10 cellular contexts compared by ENCODE assay signal in the genomic region with DNA sequence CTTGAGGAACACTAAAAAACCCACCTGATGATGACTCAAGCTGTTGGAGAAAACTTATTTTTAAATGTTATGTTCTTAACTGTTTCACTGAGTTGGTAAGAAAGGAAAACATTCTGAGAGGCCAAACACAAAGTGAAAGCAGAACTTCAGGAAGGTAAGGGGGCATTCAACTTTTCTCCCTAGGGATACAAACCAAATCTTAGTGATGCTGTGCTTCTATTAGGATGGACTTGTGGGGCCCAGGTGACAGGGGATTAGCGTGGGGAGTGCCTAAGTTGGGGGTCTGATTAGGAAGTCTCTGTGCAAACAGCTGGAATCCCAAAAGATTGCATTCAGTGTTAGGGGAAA. TPM values are rescaled to one million over a fixed set of nuclear protein-coding genes. Genes with fewer than 3 reads are reported as not detected.
DNase-seq lines count a peak whose midpoint lies in the region; ATAC-seq and TF ChIP-seq lines count a peak whose summit lies in the region.
"Had no signal": no experiment of that assay in that cellular context is flagged by ENCODE, and none has a peak within 500 bp of the region (broad histone marks: within the 10 kb centered on the region; RNA-seq: fewer than 3 reads in every experiment).

No MANE protein-coding gene starts in this region.

- H3K36me3 Mint-ChIP-seq in activated naive CD4-positive, alpha-beta T cell treated with anti-CD3 and anti-CD28 coated beads, Interleukin-2, amount 10 ng/mL, durations not matched to agents 7 days and 5 days: peaks cover 11% of the 10 kb centered on the region

- no peak for ATAC-seq in upper lobe of right lung

- no peaks in the 10 kb centered on the region for H3K27me3 Mint-ChIP-seq in activated naive CD4-positive, alpha-beta T cell treated with anti-CD3 and anti-CD28 coated beads, Interleukin-2, amount 10 ng/mL, durations not matched to agents 7 days and 5 days

- peak overlapping the region; percentile 91 for H3K27ac Mint-ChIP-seq in activated naive CD4-positive, alpha-beta T cell treated with anti-CD3 and anti-CD28 coated beads, Interleukin-2, amount 10 ng/mL, durations not matched to agents 7 days and 5 days

- H3K4me1 ChIP-seq in OCI-LY1 (ENCODE audit: insufficient read depth, low read length, severe bottlenecking) (peaks cover 16% of the 10 kb centered on the region), upper lobe of right lung (peaks cover 10% of the 10 kb centered on the region)
- H3K4me1 ChIP-seq: thyroid gland had no signal

- H3K4me3 ChIP-seq in OCI-LY1 (ENCODE audit: low read depth, low read length, poor library complexity, severe bottlenecking) (no peak overlapping the region), upper lobe of right lung (peak overlapping the region; percentile 20)
- H3K4me3 ChIP-seq: thyroid gland had no signal

- H3F3A ChIP-seq in OCI-LY1 (ENCODE audit: insufficient read depth, low read length): no peaks in the 10 kb centered on the region

- peak overlapping the region; percentile 83 for H2AFZ ChIP-seq in OCI-LY1 (ENCODE audit: low read length)

- TF ChIP-seq CTCF in OCI-LY1 (IDR thresholded peaks at IDR 0.05; ENCODE audit: low read length) (no peak), upper lobe of right lung (IDR thresholded peaks at IDR 0.05) (no peak)

- peak overlapping the region; percentile 53 for H3K4me2 ChIP-seq in OCI-LY1 (ENCODE audit: low read length)

- peaks cover 65% of the 10 kb centered on the region for H3K4me1 Mint-ChIP-seq in activated naive CD4-positive, alpha-beta T cell treated with anti-CD3 and anti-CD28 coated beads, Interleukin-2, amount 10 ng/mL, durations not matched to agents 7 days and 5 days

- peak overlapping the region; percentile 68 for H3K4me3 Mint-ChIP-seq in activated naive CD4-positive, alpha-beta T cell treated with anti-CD3 and anti-CD28 coated beads, Interleukin-2, amount 10 ng/mL, durations not matched to agents 7 days and 5 days

- H3K9me2 ChIP-seq in OCI-LY1 (ENCODE audit: low read depth, low read length): no peaks in the 10 kb centered on the region

- H3K9me3 ChIP-seq in OCI-LY1 (ENCODE audit: low read length): no peaks in the 10 kb centered on the region
- no peaks in the 10 kb centered on the region for H3K9me3 ChIP-seq in upper lobe of right lung
- H3K9me3 ChIP-seq: thyroid gland had no signal

- H3K27ac ChIP-seq in OCI-LY1 (ENCODE audit: low read depth, low read length, poor library complexity, severe bottlenecking): peak overlapping the region; percentile 63
- H3K27ac ChIP-seq in layer of hippocampus (ENCODE audit: low read depth, low read length): peak overlapping the region; percentile 38
- H3K27ac ChIP-seq in upper lobe of right lung: peak overlapping the region; percentile 59
- H3K27ac ChIP-seq: thyroid gland had no signal

- H3K36me3 ChIP-seq in OCI-LY1 (ENCODE audit: insufficient read depth, low read length): no peaks in the 10 kb centered on the region; the same call in 1 of the 2 replicates
- H3K36me3 ChIP-seq in upper lobe of right lung: peaks cover 14% of the 10 kb centered on the region
- H3K36me3 ChIP-seq: thyroid gland had no signal

- intact Hi-C loops in upper lobe of right lung (cut with DNase I): no loop called here

- H3K27me3 ChIP-seq in OCI-LY1 (ENCODE audit: insufficient read depth, low read length): no peaks in the 10 kb centered on the region
- no peaks in the 10 kb centered on the region for H3K27me3 ChIP-seq in layer of hippocampus (ENCODE audit: control insufficient read depth, insufficient read depth, low read length)
- H3K27me3 ChIP-seq in upper lobe of right lung: no peaks in the 10 kb centered on the region
- H3K27me3 ChIP-seq: thyroid gland had no signal

- no peaks in the 10 kb centered on the region for H4K20me1 ChIP-seq in OCI-LY1 (ENCODE audit: insufficient read depth, low read length)

- H3K79me2 ChIP-seq in OCI-LY1 (ENCODE audit: insufficient read depth, low read length): no peaks in the 10 kb centered on the region

- H3K9me3 Mint-ChIP-seq in activated naive CD4-positive, alpha-beta T cell treated with anti-CD3 and anti-CD28 coated beads, Interleukin-2, amount 10 ng/mL, durations not matched to agents 7 days and 5 days: no peaks in the 10 kb centered on the region

- CTCF ChIA-PET in activated naive CD4-positive, alpha-beta T cell treated with anti-CD3 and anti-CD28 coated beads, Interleukin-2, amount 10 ng/mL, durations not matched to agents 7 days and 5 days (lab: Charles Lee): interaction anchor here (0.9 to 2.6 kb wide), 6 partner anchors 14 to 32 kb away, joined by 3 to 13 read pairs (median 4); no protein-coding TSS in a partner anchor

- DNase-seq in activated naive CD4-positive, alpha-beta T cell treated with anti-CD3 and anti-CD28 coated beads, Interleukin-2, amount 10 ng/mL, durations not matched to agents 7 days and 5 days: no peak
- DNase-seq in activated naive CD4-positive, alpha-beta T cell treated with anti-CD3 and anti-CD28 coated beads, Interleukin-2, amount 50 U/mL, for 16 hours: no peak
- no peak for DNase-seq in upper lobe of right lung
- DNase-seq in stimulated activated CD4-positive, alpha-beta T cell treated with anti-CD3 and anti-CD28 coated beads, Interleukin-2, amount 100 ng/mL, for 48 hours: no peak
- no peak for DNase-seq in NCI-H1694 treated with DMSO at 0.1 percent for 48 hours (lab: John Stamatoyannopoulos, UW)
- no peak for DNase-seq in DMS 273 treated with DMSO at 0.1 percent for 48 hours (lab: John Stamatoyannopoulos, UW)
- DNase-seq: NCI-H2171, thyroid gland had no signal

- no peak overlapping the region for H3K9ac ChIP-seq in OCI-LY1 (ENCODE audit: low read length)

RNA-seq across cellular contexts. Expression of a gene that starts 18.4 kb away (rescaled TPM):
- total RNA-seq in upper lobe of right lung: 21.6 TPM
